ENCODE assay signal across 12 cellular contexts in genomic region chr12:52945389-52946232, GRCh38. TPM values are rescaled to one million over a fixed set of nuclear protein-coding genes. Genes with fewer than 3 reads are reported as not detected.
DNase-seq lines count a peak whose midpoint lies in the region; ATAC-seq, FAIRE-seq and TF ChIP-seq lines count a peak whose summit lies in the region.
"Had no signal": no experiment of that assay in that cellular context is flagged by ENCODE, and none has a peak within 500 bp of the region (broad histone marks: within the 10 kb centered on the region; RNA-seq: fewer than 3 reads in every experiment).

No MANE protein-coding gene starts in this region.

- peak overlapping the region; percentile 30 for H3K4me2 ChIP-seq in H9 (ENCODE audit: insufficient read depth, insufficient read length, low read length)

- H4K91ac ChIP-seq in H9 (ENCODE audit: insufficient read length, low read depth, low read length), result peak overlapping the region; percentile 10

- ATAC-seq in WTC11 (peak; percentile 48), HG03175 (IDR thresholded peaks at IDR 0.05; ENCODE audit: unreplicated experiment) (no peak)

- H3K27me3 ChIP-seq in H9 (ENCODE audit: insufficient read depth, low read length) (no peaks in the 10 kb centered on the region), iPS-15b (ENCODE audit: control insufficient read depth, insufficient read depth, low read length) (no peaks in the 10 kb centered on the region), small intestine (ENCODE audit: control insufficient read depth in 2 of 2, insufficient read depth in 2 of 2, low read length in 2 of 2) (peaks cover 0 to 4% of the 10 kb centered on the region in 2 donors), prostate gland (replicated peaks; ENCODE audit: insufficient read depth) (no peaks in the 10 kb centered on the region)
- no peaks in the 10 kb centered on the region for H3K27me3 ChIP-seq in effector memory CD4-positive, alpha-beta T cell (replicated peaks; ENCODE audit: control insufficient read depth, insufficient read depth, low read length, poor library complexity, severe bottlenecking)

- peaks cover 65 to 74% of the 10 kb centered on the region in 2 experiments for H3K4me1 Mint-ChIP-seq in H9
- H3K4me1 Mint-ChIP-seq in WTC11, result peaks cover 74% of the 10 kb centered on the region

- H3K27ac Mint-ChIP-seq in H9 (peak overlapping the region; percentile 95 to 98 (median 96)), WTC11 (peak overlapping the region; percentile 98)
- H3K27ac Mint-ChIP-seq: activated B cell treated with CpG ODN at 0.5 μM for 24 hours; activated naive CD8-positive, alpha-beta T cell treated with anti-CD3 and anti-CD28 coated beads, Interleukin-2, amount 10 ng/mL, durations not matched to agents 7 days and 5 days had no signal

- no peak overlapping the region for H2BK15ac ChIP-seq in H9 (ENCODE audit: low read depth, low read length)

- peak overlapping the region; percentile 27 for H3K4me3 ChIP-seq in iPS-15b (ENCODE audit: low read depth, low read length)
- H3K4me3 ChIP-seq in small intestine (ENCODE audit: low read depth in 1 of 2, low read length in 2 of 2), result no peak overlapping the region
- no peak overlapping the region for H3K4me3 ChIP-seq in effector memory CD4-positive, alpha-beta T cell (ENCODE audit: insufficient read depth, low read depth, low read length, poor library complexity, severe bottlenecking)
- H3K4me3 ChIP-seq in prostate gland, result no peak overlapping the region
- H3K4me3 ChIP-seq: heart right ventricle had no signal

- peak overlapping the region; percentile 69 for H2BK12ac ChIP-seq in H9 (ENCODE audit: insufficient read length, low read depth, low read length)

- H4K5ac ChIP-seq in H9 (ENCODE audit: insufficient read length, low read depth, low read length), result no peak overlapping the region

- H3K79me2 ChIP-seq in H9 (ENCODE audit: insufficient read depth, low read length), result peaks cover 10% of the 10 kb centered on the region; the same call in 1 of the 2 replicates

- DNase-seq in H9 (peak; percentile 96), WTC11 (ENCODE audit: low spot score) (peak; percentile 80), small intestine (peak; percentile 93), prostate gland (ENCODE audit: low spot score) (no peak), NCI-H1694 treated with DMSO at 0.1 percent for 48 hours (lab: John Stamatoyannopoulos, UW) (no peak)
- DNase-seq in effector memory CD4-positive, alpha-beta T cell, result no peak
- DNase-seq: activated B cell treated with CpG ODN at 0.5 μM for 24 hours; activated naive CD8-positive, alpha-beta T cell treated with anti-CD3 and anti-CD28 coated beads, Interleukin-2, amount 10 ng/mL, durations not matched to agents 7 days and 5 days; heart right ventricle; stimulated activated CD4-positive, alpha-beta T cell treated with anti-CD3 and anti-CD28 coated beads, Interleukin-12 subunit alpha, Interleukin-12 subunit beta, amount 100 ng/mL, for 4 hours had no signal

- no peak overlapping the region; the same call in 1 of the 2 replicates for H3K4ac ChIP-seq in H9 (ENCODE audit: low read depth, low read length)

- TF ChIP-seq CTCF in H9 (conservative IDR thresholded peaks at IDR 0.05), result no peak
- no peak for TF ChIP-seq CTCF in WTC11 (IDR thresholded peaks at IDR 0.05)
- no peak for TF ChIP-seq CTCF in prostate gland (IDR thresholded peaks at IDR 0.05)

- CTCF ChIA-PET in WTC11 (lab: Charles Lee), result interaction anchor here (0.6 to 5.1 kb wide), 14 partner anchors 11 to 75 kb away, joined by 3 to 36 read pairs (median 6); partner anchors contain the start of gene KRT8

- FAIRE-seq in small intestine (lab: Jason Lieb, UNC), result no peak

- no CpG with 5 or more reads among the region's 13 CpGs for WGBS in H9 (ENCODE audit: extremely low coverage, insufficient read length, low lambda C conversion rate)
- 24 to 44% (median 38%) methylated on average over 13 of the region's 13 CpGs for WGBS in small intestine, 3 donors
- 46% methylated on average over 13 of the region's 13 CpGs for WGBS in prostate gland

- peaks cover 14% of the 10 kb centered on the region for H3K23me2 ChIP-seq in H9 (ENCODE audit: insufficient read length, low read depth, low read length, poor library complexity, severe bottlenecking)

- no peak overlapping the region for H3T11ph ChIP-seq in H9 (ENCODE audit: low read length)

- H3K9me3 ChIP-seq in H9 (ENCODE audit: control insufficient read depth, low read depth, low read length) (no peaks in the 10 kb centered on the region), iPS-15b (ENCODE audit: control insufficient read depth, insufficient read depth, low read length) (no peaks in the 10 kb centered on the region), small intestine (ENCODE audit: control insufficient read depth, low read depth) (no peaks in the 10 kb centered on the region), prostate gland (no peaks in the 10 kb centered on the region)
- H3K9me3 ChIP-seq in effector memory CD4-positive, alpha-beta T cell (ENCODE audit: control insufficient read depth, low read length), result no peaks in the 10 kb centered on the region
- H3K9me3 ChIP-seq: heart right ventricle had no signal

- no peak overlapping the region for H3K23ac ChIP-seq in H9 (ENCODE audit: insufficient read length, low read depth, low read length)

- no peaks in the 10 kb centered on the region for H4K20me1 ChIP-seq in H9 (ENCODE audit: control insufficient read depth, insufficient read depth, insufficient read length)

- H2BK20ac ChIP-seq in H9 (ENCODE audit: low read depth, low read length, poor library complexity, severe bottlenecking), result no peak overlapping the region

- H3K9me3 Mint-ChIP-seq in H9, result no peaks in the 10 kb centered on the region
- no peaks in the 10 kb centered on the region for H3K9me3 Mint-ChIP-seq in WTC11
- H3K9me3 Mint-ChIP-seq: activated B cell treated with CpG ODN at 0.5 μM for 24 hours; activated naive CD8-positive, alpha-beta T cell treated with anti-CD3 and anti-CD28 coated beads, Interleukin-2, amount 10 ng/mL, durations not matched to agents 7 days and 5 days had no signal

- intact Hi-C loops in prostate gland (cut with DNase I), result no loop called here

- H3K79me1 ChIP-seq in H9 (ENCODE audit: insufficient read depth, low read depth, low read length, poor library complexity, severe bottlenecking), result peaks cover 4% of the 10 kb centered on the region

- TF ChIP-seq POLR2A in prostate gland (IDR thresholded peaks at IDR 0.05), result no peak

- H2BK5ac ChIP-seq in H9 (ENCODE audit: insufficient read length, low read length), result peak overlapping the region; percentile 29

- H2BK120ac ChIP-seq in H9 (ENCODE audit: low read depth, low read length, poor library complexity, severe bottlenecking), result peak overlapping the region; percentile 50

- H3K18ac ChIP-seq in H9 (ENCODE audit: insufficient read length, low read depth, low read length), result peak overlapping the region; percentile 80

- POLR2A ChIA-PET in WTC11 (lab: Charles Lee), result interaction anchor here (1.1 to 2.2 kb wide), 7 partner anchors 8 to 60 kb away, joined by 3 to 23 read pairs (median 6); partner anchors contain the start of genes EIF4B and KRT8

- H4K8ac ChIP-seq in H9 (replicated peaks; ENCODE audit: insufficient read length, low read depth, low read length), result no peak overlapping the region

- no peak overlapping the region for H2AFZ ChIP-seq in H9 (ENCODE audit: low read length)

- H3K27ac ChIP-seq in H9 (ENCODE audit: insufficient read length, low read depth, low read length) (peak overlapping the region; percentile 89), small intestine (ENCODE audit: low read depth in 1 of 2, low read length in 1 of 2) (peak overlapping the region; percentile 6 to 53), prostate gland (no peak overlapping the region)
- H3K27ac ChIP-seq in effector memory CD4-positive, alpha-beta T cell (ENCODE audit: insufficient read depth, low read length, poor library complexity, severe bottlenecking), result no peak overlapping the region
- H3K27ac ChIP-seq: heart right ventricle had no signal

- H3K4me1 ChIP-seq in H9 (ENCODE audit: insufficient read depth, low read length), result peaks cover 22% of the 10 kb centered on the region
- H3K4me1 ChIP-seq in iPS-15b (ENCODE audit: control insufficient read depth, insufficient read depth, low read length), result peaks cover 34% of the 10 kb centered on the region
- H3K4me1 ChIP-seq in small intestine (ENCODE audit: control insufficient read depth in 2 of 2, insufficient read depth in 1 of 2, low read depth in 1 of 2, low read length in 1 of 2), result peaks cover 3 to 5% of the 10 kb centered on the region in 2 donors
- H3K4me1 ChIP-seq in effector memory CD4-positive, alpha-beta T cell (ENCODE audit: control insufficient read depth, insufficient read depth, low read length, poor library complexity, severe bottlenecking), result peaks cover 8% of the 10 kb centered on the region
- no peaks in the 10 kb centered on the region for H3K4me1 ChIP-seq in prostate gland (replicated peaks)

- no peaks in the 10 kb centered on the region for H3K27me3 Mint-ChIP-seq in H9 (ENCODE audit: low read depth)
- no peaks in the 10 kb centered on the region for H3K27me3 Mint-ChIP-seq in WTC11 (ENCODE audit: low read depth)

- H2AK5ac ChIP-seq in H9 (ENCODE audit: insufficient read length, low read length), result no peak overlapping the region

- peaks cover 8% of the 10 kb centered on the region for H3K36me3 ChIP-seq in iPS-15b (ENCODE audit: control insufficient read depth, insufficient read depth, low read length)
- no peaks in the 10 kb centered on the region for H3K36me3 ChIP-seq in small intestine (ENCODE audit: control insufficient read depth in 2 of 2, insufficient read depth in 2 of 2, low read length in 2 of 2)
- no peaks in the 10 kb centered on the region for H3K36me3 ChIP-seq in effector memory CD4-positive, alpha-beta T cell (ENCODE audit: control insufficient read depth, insufficient read depth, low read length)
- H3K36me3 ChIP-seq in prostate gland, result no peaks in the 10 kb centered on the region
- H3K36me3 ChIP-seq: heart right ventricle had no signal

- H3K56ac ChIP-seq in H9 (ENCODE audit: insufficient read length, low read depth, low read length), result no peak overlapping the region

- H3K4me3 Mint-ChIP-seq in H9, result peak overlapping the region; percentile 44 to 65
- peak overlapping the region; percentile 53 for H3K4me3 Mint-ChIP-seq in WTC11
- H3K4me3 Mint-ChIP-seq: activated B cell treated with CpG ODN at 0.5 μM for 24 hours; activated naive CD8-positive, alpha-beta T cell treated with anti-CD3 and anti-CD28 coated beads, Interleukin-2, amount 10 ng/mL, durations not matched to agents 7 days and 5 days had no signal

- H3K36me3 Mint-ChIP-seq in H9 (ENCODE audit: insufficient read depth in 1 of 3, low read depth in 3 of 3), result peaks cover 12 to 14% (median 12%) of the 10 kb centered on the region in 3 experiments; a peak in 6 of 7 replicates
- H3K36me3 Mint-ChIP-seq in WTC11, result peaks cover 12% of the 10 kb centered on the region
- H3K36me3 Mint-ChIP-seq: activated naive CD8-positive, alpha-beta T cell treated with anti-CD3 and anti-CD28 coated beads, Interleukin-2, amount 10 ng/mL, durations not matched to agents 7 days and 5 days had no signal

- peak overlapping the region; percentile 44; the same call in 1 of the 2 replicates for H3K14ac ChIP-seq in H9 (ENCODE audit: insufficient read depth, low read length)

- H3K9ac ChIP-seq in H9 (ENCODE audit: extremely low read depth, insufficient read length, low read length), result peak overlapping the region; percentile 0
- peak overlapping the region; percentile 32 for H3K9ac ChIP-seq in iPS-15b (ENCODE audit: low read depth, low read length)

RNA-seq across cellular contexts. Expression of gene KRT18, which starts 3.3 kb away (rescaled TPM):
- total RNA-seq in H9 (2021), result 245 and 263 TPM in 2 replicates
- 461 to 525 TPM (median 465 TPM) in 3 replicates for total RNA-seq in WTC11 (2021)
- polyA plus RNA-seq in small intestine, result 100 to 1,000 TPM; 484 to 728 (median 496) TPM
- 100 to 1,000 TPM; 211 to 737 TPM for total RNA-seq in prostate gland

RNA-seq across cellular contexts. Expression of gene KRT8, which starts 40.7 kb away (rescaled TPM):
- total RNA-seq in H9 (2021), result 244 and 247 TPM in 2 replicates
- 424 to 477 TPM (median 429 TPM) in 3 replicates for total RNA-seq in WTC11 (2021)
- polyA plus RNA-seq in small intestine, result 1,000 to 10,000 TPM; 2,417 to 3,002 (median 2,429) TPM
- total RNA-seq in prostate gland, result 100 to 1,000 TPM; 182 to 536 TPM

Comparison
In these comparisons a context has a peak if more than half of its experiments do, and no peak if none do; other contexts are left out.
1. DNase-seq: peak in H9 (single experiment), WTC11 (single experiment) and small intestine (single experiment); none in effector memory CD4-positive, alpha-beta T cell (0 of 3), prostate gland (single experiment) and NCI-H1694 treated with DMSO at 0.1 percent for 48 hours (single experiment).
2. H3K27ac ChIP-seq: peak in H9 (single experiment) and small intestine (2 of 2); none in effector memory CD4-positive, alpha-beta T cell (single experiment) and prostate gland (0 of 2).